In the genomic region with DNA sequence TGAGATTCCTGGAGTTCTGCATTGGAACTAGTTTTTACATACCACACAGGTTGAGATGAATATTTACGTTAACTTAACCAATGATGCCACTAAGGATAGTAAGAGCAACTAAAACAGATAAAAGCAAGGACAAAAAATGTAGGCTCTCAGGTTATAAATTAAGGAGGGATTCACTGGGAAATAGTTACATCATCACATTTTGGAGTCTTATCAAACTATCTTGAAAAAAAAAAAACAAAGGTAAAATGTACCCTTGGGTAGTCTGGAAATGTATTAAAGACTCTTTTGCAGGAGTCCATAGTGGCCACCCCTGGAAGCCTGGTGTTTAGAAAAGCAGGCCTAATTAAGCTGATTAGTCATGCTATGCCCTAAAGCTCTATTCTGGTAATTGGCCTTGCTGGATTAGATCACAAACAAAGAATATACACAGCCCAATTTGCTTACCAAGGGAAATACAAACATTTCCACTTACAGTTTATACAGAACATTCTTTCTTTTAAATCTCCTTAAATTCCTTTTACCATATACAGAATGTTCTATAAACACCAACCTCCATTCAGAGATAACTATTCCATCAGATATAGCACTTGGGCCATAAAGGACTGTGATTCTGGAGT, we compare ENCODE assay signal across 20 cellular contexts. TPM values are rescaled to one million over a fixed set of nuclear protein-coding genes. Genes with fewer than 3 reads are reported as not detected.
DNase-seq lines count a peak whose midpoint lies in the region; ATAC-seq and TF ChIP-seq lines count a peak whose summit lies in the region.
"Had no signal": no experiment of that assay in that cellular context is flagged by ENCODE, and none has a peak within 500 bp of the region (broad histone marks: within the 10 kb centered on the region; RNA-seq: fewer than 3 reads in every experiment).

No MANE protein-coding gene starts in this region.

- H3K4me3 ChIP-seq in left ventricle myocardium inferior (no peak overlapping the region), SJCRH30 (no peak overlapping the region), aorta (ENCODE audit: low read length in 2 of 2) (no peak overlapping the region), thyroid gland (replicated peaks in 1 of 3) (no peak overlapping the region)

- peaks cover 35% of the 10 kb centered on the region for H3K36me3 Mint-ChIP-seq in type B pancreatic cell

- H3K27me3 ChIP-seq in left ventricle myocardium inferior (ENCODE audit: low read depth), result no peaks in the 10 kb centered on the region
- H3K27me3 ChIP-seq in SJCRH30, result no peaks in the 10 kb centered on the region
- H3K27me3 ChIP-seq in aorta (ENCODE audit: control insufficient read depth in 1 of 2, insufficient read depth in 2 of 2, low read length in 1 of 2), result no peaks in the 10 kb centered on the region
- H3K27me3 ChIP-seq in thyroid gland, result no peaks in the 10 kb centered on the region

- peak overlapping the region; percentile 31 for H3K27ac Mint-ChIP-seq in type B pancreatic cell
- H3K27ac Mint-ChIP-seq: activated B cell treated with CpG ODN at 0.5 μM for 24 hours, H9 had no signal

- intact Hi-C loops in left ventricle myocardium inferior (cut with micrococcal nuclease) (no loop called here), cardiac septum (cut with DNase I) (no loop called here), aorta (cut with DNase I) (no loop called here), thyroid gland (cut with DNase I) (no loop called here)

- H3K36me3 ChIP-seq in left ventricle myocardium inferior (peaks cover 95% of the 10 kb centered on the region), SJCRH30 (peaks cover 68% of the 10 kb centered on the region), aorta (ENCODE audit: control insufficient read depth in 1 of 2, insufficient read depth in 2 of 2, low read length in 1 of 2) (peaks cover 6 to 7% of the 10 kb centered on the region in 2 donors), thyroid gland (peaks cover 24 to 31% of the 10 kb centered on the region in 2 donors)

- H3K4me3 Mint-ChIP-seq in type B pancreatic cell, result no peak overlapping the region
- H3K4me3 Mint-ChIP-seq: activated B cell treated with CpG ODN at 0.5 μM for 24 hours, H9 had no signal

- H3K27ac ChIP-seq in left ventricle myocardium inferior (replicated peaks) (peak overlapping the region; percentile 82), SJCRH30 (peak overlapping the region; percentile 78), aorta (ENCODE audit: low read depth in 1 of 2, low read length in 2 of 2) (no peak overlapping the region), thyroid gland (peak overlapping the region in 1 of 3 donors; percentile 7)

- H3K9me3 ChIP-seq in left ventricle myocardium inferior (replicated peaks) (peaks cover 3% of the 10 kb centered on the region), SJCRH30 (replicated peaks) (0 out of 2 replicates have a peak, but pooled peaks cover 4% of the 10 kb centered on the region), aorta (ENCODE audit: control insufficient read depth, low read length) (no peaks in the 10 kb centered on the region), thyroid gland (no peaks in the 10 kb centered on the region)

- H3K4me1 ChIP-seq in left ventricle myocardium inferior, result peaks cover 46% of the 10 kb centered on the region
- H3K4me1 ChIP-seq in SJCRH30, result peaks cover 30% of the 10 kb centered on the region
- no peaks in the 10 kb centered on the region for H3K4me1 ChIP-seq in aorta (ENCODE audit: control insufficient read depth in 1 of 2, insufficient read depth in 2 of 2, low read length in 2 of 2)
- H3K4me1 ChIP-seq in thyroid gland, result no peaks in the 10 kb centered on the region

- no peak for TF ChIP-seq CTCF in left ventricle myocardium inferior (IDR thresholded peaks at IDR 0.05; ENCODE audit: borderline replicate concordance)
- TF ChIP-seq CTCF in type B pancreatic cell (conservative IDR thresholded peaks at IDR 0.05), result no peak
- no peak for TF ChIP-seq CTCF in thyroid gland (IDR thresholded peaks at IDR 0.05)

- H3K4me1 Mint-ChIP-seq in type B pancreatic cell (ENCODE audit: unreplicated experiment), result no peaks in the 10 kb centered on the region
- H3K4me1 Mint-ChIP-seq: activated B cell treated with CpG ODN at 0.5 μM for 24 hours, H9 had no signal

- no peaks in the 10 kb centered on the region for H3K9me3 Mint-ChIP-seq in type B pancreatic cell
- H3K9me3 Mint-ChIP-seq: activated B cell treated with CpG ODN at 0.5 μM for 24 hours, H9 had no signal

- no peaks in the 10 kb centered on the region for H3K27me3 Mint-ChIP-seq in type B pancreatic cell
- H3K27me3 Mint-ChIP-seq: activated B cell treated with CpG ODN at 0.5 μM for 24 hours had no signal

- DNase-seq in left ventricle myocardium inferior (no peak), cardiac septum (ENCODE audit: low spot score) (no peak), SJCRH30 (peak; percentile 50 to 85), fibroblast of peridontal ligament (ENCODE audit: extremely low read depth) (peak; percentile 54), type B pancreatic cell (ENCODE audit: extremely low spot score, unreplicated experiment) (no peak), aorta (no peak), thyroid gland (no peak)
- DNase-seq: activated B cell treated with CpG ODN at 0.5 μM for 24 hours; Calu3; GF-D8; H9; midbrain; NCI-H2107; NCI-H748 treated with DMSO at 0.1 percent for 48 hours; stimulated activated CD4-positive, alpha-beta T cell treated with anti-CD3 and anti-CD28 coated beads, Interleukin-2, amount 100 ng/mL, for 48 hours had no signal

- WGBS in aorta, 2 donors, result 93 to 99% methylated on average over 1 of the region's 1 CpG
- 93 to 98% methylated on average over 1 of the region's 1 CpG for WGBS in thyroid gland, 2 donors

- ATAC-seq in GM21723 (IDR thresholded peaks at IDR 0.05; ENCODE audit: unreplicated experiment), result no peak
- ATAC-seq in aorta (ENCODE audit: low FRiP score), result no peak
- ATAC-seq: esophagus mucosa, sciatic nerve had no signal

- TF ChIP-seq POLR2A in thyroid gland (IDR thresholded peaks at IDR 0.05), result no peak

RNA-seq across cellular contexts. Expression of a gene that starts 13.9 kb away (rescaled TPM):
- 5.4 TPM for total RNA-seq in left ventricle myocardium inferior
- total RNA-seq in cardiac septum, result 5.8 TPM
- total RNA-seq in SJCRH30 (2014; rRNA removed; shearing (Covaris generic)), result 7.4 and 8.7 TPM in 2 replicates
- 9.6 and 11.3 TPM in 2 replicates for total RNA-seq in type B pancreatic cell (ENCODE audit: low replicate concordance)
- 1 to 10 TPM; 8.3 to 8.8 TPM for total RNA-seq in aorta
- polyA plus RNA-seq in aorta, result 1 to 10 TPM; 5.1 to 7.3 TPM
- 10 to 100 TPM; 13.3 to 41.8 (median 29.6) TPM for total RNA-seq in thyroid gland

RNA-seq across cellular contexts. Expression of a gene that starts 39.3 kb away (rescaled TPM):
- total RNA-seq in left ventricle myocardium inferior (not detected), cardiac septum (not detected), type B pancreatic cell (ENCODE audit: low replicate concordance) (not detected in 2 replicates), aorta (not detected), thyroid gland (not detected)
- 0.08 TPM in 1 of 2 replicates, not detected in the other for total RNA-seq in SJCRH30 (2014; rRNA removed; shearing (Covaris generic))
- polyA plus RNA-seq in aorta, result not detected
- total RNA-seq: activated B cell treated with CpG ODN at 0.5 μM for 24 hours, Calu3, dermis microvascular lymphatic vessel endothelial cell, esophagus mucosa, sciatic nerve, temporal lobe had no signal

RNA-seq across cellular contexts. Expression of a gene that starts 56.2 kb away (rescaled TPM):
- total RNA-seq in left ventricle myocardium inferior, result 24.5 TPM
- total RNA-seq in cardiac septum, result 29.3 TPM
- 55.2 and 57.1 TPM in 2 replicates for total RNA-seq in SJCRH30 (2014; rRNA removed; shearing (Covaris generic))
- total RNA-seq in type B pancreatic cell (ENCODE audit: low replicate concordance), result 72.8 and 101 TPM in 2 replicates
- 10 to 100 TPM; 38.1 to 45.9 TPM for total RNA-seq in aorta
- polyA plus RNA-seq in aorta, result 10 to 100 TPM in 1 of 2 donors, 1 to 10 TPM in 1; 3.9 to 56.6 TPM
- total RNA-seq in thyroid gland, result 100 to 1,000 TPM; 354 to 606 (median 433) TPM

Comparison
In these comparisons a context has a peak if more than half of its experiments do, and no peak if none do; other contexts are left out.
1. DNase-seq: peak in SJCRH30 (2 of 2) and fibroblast of peridontal ligament (single experiment); none in left ventricle myocardium inferior (single experiment), cardiac septum (single experiment), type B pancreatic cell (single experiment), aorta (0 of 2) and thyroid gland (0 of 2).
2. H3K27ac ChIP-seq: peak in left ventricle myocardium inferior (single experiment) and SJCRH30 (single experiment); none in aorta (0 of 2).